10 cellular contexts compared by ENCODE assay signal in the genomic region with DNA sequence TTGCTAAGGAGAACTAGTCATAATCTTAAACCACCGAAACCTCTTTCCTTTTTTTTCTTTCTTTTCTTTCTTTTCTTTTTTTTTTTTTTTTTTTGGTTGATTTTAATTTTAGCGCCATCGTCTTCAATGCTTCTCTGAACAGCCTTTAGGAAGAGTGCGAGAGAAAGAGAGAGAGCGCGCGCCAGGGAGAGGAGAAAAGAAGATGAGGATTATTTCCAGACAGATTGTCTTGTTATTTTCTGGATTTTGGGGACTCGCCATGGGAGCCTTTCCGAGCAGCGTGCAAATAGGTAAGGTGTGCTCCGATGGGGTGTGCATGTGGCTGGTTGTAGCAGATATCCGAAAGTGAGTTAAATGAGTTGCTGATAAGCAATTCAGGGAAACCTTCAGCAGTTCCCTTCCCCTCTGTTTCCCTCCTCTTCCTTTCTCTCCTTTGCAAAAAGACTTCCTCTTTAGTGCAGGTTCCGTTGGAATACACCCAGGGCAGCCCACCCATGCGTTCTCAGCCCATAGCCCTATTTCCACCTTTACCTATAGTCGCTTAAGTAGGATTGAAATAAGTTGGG. TPM values are rescaled to one million over a fixed set of nuclear protein-coding genes. Genes with fewer than 3 reads are reported as not detected.
DNase-seq lines count a peak whose midpoint lies in the region; ATAC-seq and TF ChIP-seq lines count a peak whose summit lies in the region.
"Had no signal": no experiment of that assay in that cellular context is flagged by ENCODE, and none has a peak within 500 bp of the region (broad histone marks: within the 10 kb centered on the region; RNA-seq: fewer than 3 reads in every experiment).

No MANE protein-coding gene starts in this region.

- peak overlapping the region; percentile 48 for H3K4me3 ChIP-seq in AG04449 (ENCODE audit: low read depth, low read length)
- H3K4me3 ChIP-seq in MM.1S (ENCODE audit: low read length): peak overlapping the region; percentile 65
- H3K4me3 ChIP-seq in effector memory CD4-positive, alpha-beta T cell (ENCODE audit: insufficient read depth, low read depth, low read length, poor library complexity, severe bottlenecking): peak overlapping the region; percentile 18

- no peak overlapping the region; the same call in 1 of the 2 replicates for H3K9ac ChIP-seq in MM.1S (ENCODE audit: low read length)

- DNase-seq in AG04449 (ENCODE audit: low read depth, low spot score) (no peak), MM.1S (no peak), left colon (no peak)
- no peak for DNase-seq in effector memory CD4-positive, alpha-beta T cell

- peak overlapping the region; percentile 91 for H2AFZ ChIP-seq in MM.1S (ENCODE audit: low read length)

- POLR2A ChIA-PET in AG04449 (lab: Yijun Ruan, JAX): no interaction called here

- no peaks in the 10 kb centered on the region for H3F3A ChIP-seq in MM.1S (ENCODE audit: insufficient read depth, low read length)

- no peaks in the 10 kb centered on the region for H3K9me3 ChIP-seq in MM.1S (replicated peaks; ENCODE audit: insufficient read depth, low read length)
- no peaks in the 10 kb centered on the region for H3K9me3 ChIP-seq in effector memory CD4-positive, alpha-beta T cell (ENCODE audit: control insufficient read depth, low read length)

- H3K4me3 Mint-ChIP-seq in nephron: peak overlapping the region; percentile 72 to 91 (median 80)

- peak overlapping the region; percentile 98 for H3K4me2 ChIP-seq in MM.1S (ENCODE audit: low read depth, low read length)

- H3K79me2 ChIP-seq in MM.1S (ENCODE audit: low read length): no peaks in the 10 kb centered on the region

- peaks cover 33% of the 10 kb centered on the region for H3K4me1 Mint-ChIP-seq in nephron

- CTCF ChIA-PET in AG04449 (lab: Yijun Ruan, JAX): no interaction called here

- TF ChIP-seq CTCF in AG04449 (IDR thresholded peaks at IDR 0.05; ENCODE audit: insufficient read depth, low read length, missing control alignments) (no peak), MM.1S (IDR thresholded peaks at IDR 0.05; ENCODE audit: low read length) (no peak), nephron (IDR thresholded peaks at IDR 0.05; ENCODE audit: unreplicated experiment in 3 of 3) (no peak)

- H3K36me3 Mint-ChIP-seq in nephron (ENCODE audit: low read depth): no peaks in the 10 kb centered on the region

- peaks cover 61% of the 10 kb centered on the region for H3K27me3 Mint-ChIP-seq in nephron (ENCODE audit: low read depth)

- no peaks in the 10 kb centered on the region for H3K4me1 ChIP-seq in MM.1S (ENCODE audit: low read length)
- H3K4me1 ChIP-seq in effector memory CD4-positive, alpha-beta T cell (ENCODE audit: control insufficient read depth, insufficient read depth, low read length, poor library complexity, severe bottlenecking): peaks cover 3% of the 10 kb centered on the region

- no peaks in the 10 kb centered on the region for H3K9me2 ChIP-seq in MM.1S (replicated peaks; ENCODE audit: insufficient read depth, low read length)

- no peak overlapping the region for H3K27ac Mint-ChIP-seq in nephron

- no peak for ATAC-seq in GM18867 (IDR thresholded peaks at IDR 0.05; ENCODE audit: unreplicated experiment)
- no peak for ATAC-seq in GM18861 (IDR thresholded peaks at IDR 0.05; ENCODE audit: unreplicated experiment)
- ATAC-seq in HG03025 (IDR thresholded peaks at IDR 0.05; ENCODE audit: low FRiP score, unreplicated experiment): no peak
- no peak for ATAC-seq in left colon

- H3K9me3 Mint-ChIP-seq in nephron: no peaks in the 10 kb centered on the region

- no peaks in the 10 kb centered on the region for H4K20me1 ChIP-seq in MM.1S (ENCODE audit: insufficient read depth, low read length)

- H3K27ac ChIP-seq in MM.1S (ENCODE audit: low read length): no peak overlapping the region
- H3K27ac ChIP-seq in effector memory CD4-positive, alpha-beta T cell (ENCODE audit: insufficient read depth, low read length, poor library complexity, severe bottlenecking): no peak overlapping the region
- H3K27ac ChIP-seq: RWPE1 had no signal

- no peaks in the 10 kb centered on the region for H3K36me3 ChIP-seq in MM.1S (replicated peaks; ENCODE audit: insufficient read depth, low read length)
- no peaks in the 10 kb centered on the region for H3K36me3 ChIP-seq in effector memory CD4-positive, alpha-beta T cell (ENCODE audit: control insufficient read depth, insufficient read depth, low read length)

- no peaks in the 10 kb centered on the region for H3K27me3 ChIP-seq in MM.1S (replicated peaks; ENCODE audit: insufficient read depth, low read length)
- H3K27me3 ChIP-seq in effector memory CD4-positive, alpha-beta T cell (replicated peaks; ENCODE audit: control insufficient read depth, insufficient read depth, low read length, poor library complexity, severe bottlenecking): peaks cover 5% of the 10 kb centered on the region

- intact Hi-C loops in left colon (cut with DNase I, micrococcal nuclease): no loop called here

RNA-seq across cellular contexts. Expression of gene GRIA4, which starts 1.0 kb away (rescaled TPM):
- total RNA-seq in left colon: 1 to 10 TPM in 1 of 2 donors, under 1 TPM in 1; 0.89 to 2.5 TPM
- total RNA-seq: lung microvascular endothelial cell had no signal
